Comparison of ENCODE assay signal across 36 cellular contexts in the genomic region with DNA sequence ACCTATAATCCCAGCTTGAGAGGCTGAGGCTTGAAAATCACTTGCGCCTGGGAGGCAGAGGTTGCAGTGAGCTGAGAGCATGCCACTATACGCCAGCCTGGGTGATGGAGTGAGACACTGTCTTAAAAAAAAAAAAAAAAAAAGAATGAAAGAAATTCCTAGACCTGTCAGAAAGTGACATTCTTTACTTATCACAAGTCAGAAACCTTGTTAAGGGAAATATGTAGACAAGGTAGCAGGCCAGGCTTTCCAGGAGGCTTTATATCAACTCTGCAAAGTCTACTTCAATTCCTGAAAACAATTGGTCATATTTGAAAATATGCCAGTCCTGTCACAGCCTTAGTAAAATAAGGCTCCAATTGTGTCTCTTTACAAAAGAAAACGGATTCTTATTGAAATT. TPM values are rescaled to one million over a fixed set of nuclear protein-coding genes. Genes with fewer than 3 reads are reported as not detected.
"Had no signal": no experiment of that assay in that cellular context is flagged by ENCODE, and none has a peak within 500 bp of the region (broad histone marks: within the 10 kb centered on the region; RNA-seq: fewer than 3 reads in every experiment).

No MANE protein-coding gene starts in this region.

- DNase-seq: Karpas-422, Kasumi-1, MG63, MM.1S, MV-4-11, NCI-H1048, NCI-H1092, NCI-H1092 treated with DMSO at 0.1 percent for 48 hours, NCI-H1105, NCI-H1105 treated with DMSO at 0.1 percent for 48 hours, NCI-H1417, NCI-H1417 treated with DMSO at 0.1 percent for 48 hours, NCI-H1436, NCI-H1436 treated with DMSO at 0.1 percent for 48 hours, NCI-H146, NCI-H1694, NCI-H1694 treated with DMSO at 0.1 percent for 48 hours, NCI-H187, NCI-H187 treated with DMSO at 0.1 percent for 48 hours, NCI-H1930, NCI-H2029, NCI-H2029 treated with DMSO at 0.1 percent for 48 hours, NCI-H2081, NCI-H2081 treated with DMSO at 0.1 percent for 48 hours, NCI-H2107, NCI-H2171, NCI-H2171 treated with DMSO at 0.1 percent for 48 hours, NCI-H2227 treated with DMSO at 0.1 percent for 48 hours, NCI-H226, NCI-H345, NCI-H446, NCI-H446 treated with DMSO at 0.1 percent for 48 hours, NCI-H510A, NCI-H510A treated with DMSO at 0.1 percent for 48 hours, NCI-H524 had no signal

- H3K27me3 ChIP-seq: MG63 had no signal

- H3K4me3 ChIP-seq: MG63 had no signal

- H3K36me3 ChIP-seq: MG63 had no signal

RNA-seq across cellular contexts. Expression of gene MMP19, which starts 19.1 kb away (rescaled TPM):
- total RNA-seq: NCI-H460 had no signal
